Comparison of ENCODE assay signal across 37 cellular contexts in the genomic region with DNA sequence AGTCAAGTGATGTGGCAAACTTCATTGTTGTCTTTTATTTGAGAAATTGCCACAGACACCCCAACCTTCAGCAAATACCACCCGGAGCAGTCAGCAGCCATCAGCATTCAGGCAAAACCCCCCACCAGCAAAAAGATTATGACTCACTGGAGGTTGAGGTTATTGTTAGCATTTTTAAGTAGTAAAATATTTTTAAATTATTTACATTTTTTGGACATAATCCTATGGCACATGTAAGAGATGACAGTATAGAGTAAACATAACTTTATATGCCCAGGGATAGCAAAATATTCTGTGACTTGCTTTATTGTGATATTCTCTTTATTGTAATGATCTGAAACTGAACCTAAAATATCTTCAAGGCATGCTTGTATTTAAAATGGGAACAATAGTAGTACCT.
"Had no signal": no experiment of that assay in that cellular context is flagged by ENCODE, and none has a peak within 500 bp of the region (broad histone marks: within the 10 kb centered on the region; RNA-seq: fewer than 3 reads in every experiment).

No MANE protein-coding gene starts in this region.

- H3K36me3 ChIP-seq: adrenal gland, ascending aorta, brain microvascular endothelial cell, breast epithelium, cardiac muscle cell had no signal

- ATAC-seq: activated naive CD4-positive, alpha-beta T cell treated with anti-CD3 and anti-CD28 coated beads, Interleukin-2, amount 50 U/mL, for 72 hours; activated naive CD8-positive, alpha-beta T cell treated with anti-CD3 and anti-CD28 coated beads, Interleukin-2, amount 50 U/mL, for 24 hours; activated T-cell treated with anti-CD3 and anti-CD28 coated beads, Interleukin-2, amount 50 U/mL, for 4 hours; activated T-cell treated with anti-CD3 and anti-CD28 coated beads, Interleukin-2, amount 50 U/mL, for 72 hours; activated T-helper 17 cell treated with anti-CD3 and anti-CD28 coated beads, Interleukin-2, amount 50 U/mL, for 72 hours; body of pancreas had no signal

- H3K4me3 Mint-ChIP-seq: activated naive CD4-positive, alpha-beta T cell treated with anti-CD3 and anti-CD28 coated beads for 36 hours; activated naive CD4-positive, alpha-beta T cell treated with anti-CD3 and anti-CD28 coated beads, Interleukin-2, amount 10 ng/mL, durations not matched to agents 7 days and 5 days; activated naive CD4-positive, alpha-beta T cell treated with anti-CD3 and anti-CD28 coated beads, Interleukin-2, amount 50 U/mL, for 24 hours; activated naive CD8-positive, alpha-beta T cell; activated naive CD8-positive, alpha-beta T cell treated with anti-CD3 and anti-CD28 coated beads for 36 hours; activated naive CD8-positive, alpha-beta T cell treated with anti-CD3 and anti-CD28 coated beads, Interleukin-2, amount 10 ng/mL, durations not matched to agents 7 days and 5 days; activated naive CD8-positive, alpha-beta T cell treated with anti-CD3 and anti-CD28 coated beads, Interleukin-2, amount 50 U/mL, for 24 hours; activated T-cell treated with anti-CD3 and anti-CD28 coated beads, Interleukin-2, amount 50 U/mL, for 24 hours; activated T-cell treated with anti-CD3 and anti-CD28 coated beads, Interleukin-2, amount 50 U/mL, for 4 hours; activated T-cell treated with anti-CD3 and anti-CD28 coated beads, Interleukin-2, amount 50 U/mL, for 72 hours; activated T-helper 1 cell treated with anti-CD3 and anti-CD28 coated beads, Interleukin-12 subunit alpha, Interleukin-12 subunit beta, Interleukin-2, Interleukin-4 antibody, amounts not matched to agents 30 ng/mL and 10 ng/mL and 1 ng/mL, durations not matched to agents 14 hours and 24 hours and 36 hours; activated T-helper 17 cell treated with anti-CD3 and anti-CD28 coated beads, Interleukin-2, amount 50 U/mL, for 72 hours; brain; central memory CD8-positive, alpha-beta T cell had no signal

- H3K27ac ChIP-seq: adrenal gland, ascending aorta, body of pancreas, brain microvascular endothelial cell, breast epithelium, cardiac muscle cell had no signal

- H3K27ac Mint-ChIP-seq: activated naive CD4-positive, alpha-beta T cell treated with anti-CD3 and anti-CD28 coated beads for 36 hours; activated naive CD4-positive, alpha-beta T cell treated with anti-CD3 and anti-CD28 coated beads, Interleukin-2, amount 10 ng/mL, durations not matched to agents 7 days and 5 days; activated naive CD4-positive, alpha-beta T cell treated with anti-CD3 and anti-CD28 coated beads, Interleukin-2, amount 50 U/mL, for 24 hours; activated naive CD8-positive, alpha-beta T cell; activated naive CD8-positive, alpha-beta T cell treated with anti-CD3 and anti-CD28 coated beads for 36 hours; activated naive CD8-positive, alpha-beta T cell treated with anti-CD3 and anti-CD28 coated beads, Interleukin-2, amount 10 ng/mL, durations not matched to agents 7 days and 5 days; activated naive CD8-positive, alpha-beta T cell treated with anti-CD3 and anti-CD28 coated beads, Interleukin-2, amount 50 U/mL, for 24 hours; activated T-cell treated with anti-CD3 and anti-CD28 coated beads, Interleukin-2, amount 50 U/mL, for 24 hours; activated T-cell treated with anti-CD3 and anti-CD28 coated beads, Interleukin-2, amount 50 U/mL, for 72 hours; activated T-helper 1 cell treated with anti-CD3 and anti-CD28 coated beads, Interleukin-12 subunit alpha, Interleukin-12 subunit beta, Interleukin-2, Interleukin-4 antibody, amounts not matched to agents 30 ng/mL and 10 ng/mL and 1 ng/mL, durations not matched to agents 14 hours and 24 hours and 36 hours; activated T-helper 17 cell treated with anti-CD3 and anti-CD28 coated beads, Interleukin-2, amount 50 U/mL, for 72 hours; activated T-helper 2 cell treated with anti-CD3 and anti-CD28 coated beads, Interferon-gamma antibody, Interleukin-2, Interleukin-4, amounts not matched to agents 10 μg/mL and 5 μg/mL and 100 μg/mL, durations not matched to agents 14 hours and 24 hours and 36 hours; brain had no signal

- H3K4me3 ChIP-seq: adrenal gland, ascending aorta, body of pancreas, breast epithelium, cardiac muscle cell had no signal

- H3K27me3 Mint-ChIP-seq: activated naive CD4-positive, alpha-beta T cell treated with anti-CD3 and anti-CD28 coated beads, Interleukin-2, amount 10 ng/mL, durations not matched to agents 7 days and 5 days; activated naive CD4-positive, alpha-beta T cell treated with anti-CD3 and anti-CD28 coated beads, Interleukin-2, amount 50 U/mL, for 24 hours; activated naive CD8-positive, alpha-beta T cell; activated naive CD8-positive, alpha-beta T cell treated with anti-CD3 and anti-CD28 coated beads for 36 hours; activated naive CD8-positive, alpha-beta T cell treated with anti-CD3 and anti-CD28 coated beads, Interleukin-2, amount 10 ng/mL, durations not matched to agents 7 days and 5 days; activated naive CD8-positive, alpha-beta T cell treated with anti-CD3 and anti-CD28 coated beads, Interleukin-2, amount 50 U/mL, for 24 hours; activated T-cell treated with anti-CD3 and anti-CD28 coated beads, Interleukin-2, amount 50 U/mL, for 24 hours; activated T-helper 17 cell treated with anti-CD3 and anti-CD28 coated beads, Interleukin-2, amount 50 U/mL, for 72 hours had no signal

- H3K27me3 ChIP-seq: adrenal gland, ascending aorta, body of pancreas, brain microvascular endothelial cell, breast epithelium, cardiac muscle cell had no signal

- H3K9me3 Mint-ChIP-seq: activated naive CD4-positive, alpha-beta T cell treated with anti-CD3 and anti-CD28 coated beads, Interleukin-2, amount 10 ng/mL, durations not matched to agents 7 days and 5 days; activated naive CD4-positive, alpha-beta T cell treated with anti-CD3 and anti-CD28 coated beads, Interleukin-2, amount 50 U/mL, for 24 hours; activated naive CD8-positive, alpha-beta T cell treated with anti-CD3 and anti-CD28 coated beads, Interleukin-2, amount 10 ng/mL, durations not matched to agents 7 days and 5 days; activated T-cell treated with anti-CD3 and anti-CD28 coated beads, Interleukin-2, amount 50 U/mL, for 24 hours; activated T-helper 17 cell treated with anti-CD3 and anti-CD28 coated beads, Interleukin-2, amount 50 U/mL, for 72 hours; activated T-helper 2 cell treated with anti-CD3 and anti-CD28 coated beads, Interferon-gamma antibody, Interleukin-2, Interleukin-4, amounts not matched to agents 10 μg/mL and 5 μg/mL and 100 μg/mL, durations not matched to agents 14 hours and 24 hours and 36 hours had no signal

- H3K4me1 Mint-ChIP-seq: activated naive CD4-positive, alpha-beta T cell treated with anti-CD3 and anti-CD28 coated beads, Interleukin-2, amount 10 ng/mL, durations not matched to agents 7 days and 5 days; activated naive CD4-positive, alpha-beta T cell treated with anti-CD3 and anti-CD28 coated beads, Interleukin-2, amount 50 U/mL, for 24 hours; activated naive CD8-positive, alpha-beta T cell treated with anti-CD3 and anti-CD28 coated beads for 36 hours; activated naive CD8-positive, alpha-beta T cell treated with anti-CD3 and anti-CD28 coated beads, Interleukin-2, amount 10 ng/mL, durations not matched to agents 7 days and 5 days; activated naive CD8-positive, alpha-beta T cell treated with anti-CD3 and anti-CD28 coated beads, Interleukin-2, amount 50 U/mL, for 24 hours; activated T-helper 17 cell treated with anti-CD3 and anti-CD28 coated beads, Interleukin-2, amount 50 U/mL, for 72 hours; central memory CD8-positive, alpha-beta T cell had no signal

- H3K4me1 ChIP-seq: adrenal gland, ascending aorta, body of pancreas, breast epithelium had no signal

- H3K9me3 ChIP-seq: adrenal gland, ascending aorta, body of pancreas had no signal

- H3K36me3 Mint-ChIP-seq: activated naive CD4-positive, alpha-beta T cell treated with anti-CD3 and anti-CD28 coated beads, Interleukin-2, amount 10 ng/mL, durations not matched to agents 7 days and 5 days; activated naive CD4-positive, alpha-beta T cell treated with anti-CD3 and anti-CD28 coated beads, Interleukin-2, amount 50 U/mL, for 24 hours; activated naive CD4-positive, alpha-beta T cell treated with anti-CD3 and anti-CD28 coated beads, Interleukin-2, amount 50 U/mL, for 72 hours; activated naive CD8-positive, alpha-beta T cell; activated naive CD8-positive, alpha-beta T cell treated with anti-CD3 and anti-CD28 coated beads for 36 hours; activated naive CD8-positive, alpha-beta T cell treated with anti-CD3 and anti-CD28 coated beads, Interleukin-2, amount 10 ng/mL, durations not matched to agents 7 days and 5 days; brain had no signal

- DNase-seq: activated effector memory CD4-positive, alpha-beta T cell treated with Interleukin-2 at 50 U/mL for 16 hours; activated gamma-delta T cell; activated gamma-delta T cell treated with Interleukin-2 at 50 U/mL for 16 hours; activated naive CD4-positive, alpha-beta T cell; activated naive CD4-positive, alpha-beta T cell treated with anti-CD3 and anti-CD28 coated beads for 36 hours; activated naive CD4-positive, alpha-beta T cell treated with anti-CD3 and anti-CD28 coated beads, Interleukin-2, amount 10 ng/mL, durations not matched to agents 7 days and 5 days; activated naive CD4-positive, alpha-beta T cell treated with anti-CD3 and anti-CD28 coated beads, Interleukin-2, amount 50 U/mL, for 16 hours; activated naive CD4-positive, alpha-beta T cell treated with Interleukin-2 at 50 U/mL for 16 hours; activated naive CD8-positive, alpha-beta T cell treated with anti-CD3 and anti-CD28 coated beads for 36 hours; activated naive CD8-positive, alpha-beta T cell treated with anti-CD3 and anti-CD28 coated beads, Interleukin-2, amount 10 ng/mL, durations not matched to agents 7 days and 5 days; activated naive CD8-positive, alpha-beta T cell treated with anti-CD3 and anti-CD28 coated beads, Interleukin-2, amount 50 U/mL, for 24 hours; activated T-cell treated with anti-CD3 and anti-CD28 coated beads, Interleukin-2, amount 50 U/mL, for 1 hour; activated T-cell treated with anti-CD3 and anti-CD28 coated beads, Interleukin-2, amount 50 U/mL, for 24 hours; activated T-cell treated with anti-CD3 and anti-CD28 coated beads, Interleukin-2, amount 50 U/mL, for 4 hours; activated T-cell treated with anti-CD3 and anti-CD28 coated beads, Interleukin-2, amount 50 U/mL, for 48 hours; activated T-cell treated with anti-CD3 and anti-CD28 coated beads, Interleukin-2, amount 50 U/mL, for 72 hours; adrenal gland; amniotic stem cell; amygdala; anterior cingulate cortex; aorta; body of pancreas; brain microvascular endothelial cell; caudate nucleus; central memory CD4-positive, alpha-beta T cell; cerebellar nuclear complex had no signal
